In the genomic region with DNA sequence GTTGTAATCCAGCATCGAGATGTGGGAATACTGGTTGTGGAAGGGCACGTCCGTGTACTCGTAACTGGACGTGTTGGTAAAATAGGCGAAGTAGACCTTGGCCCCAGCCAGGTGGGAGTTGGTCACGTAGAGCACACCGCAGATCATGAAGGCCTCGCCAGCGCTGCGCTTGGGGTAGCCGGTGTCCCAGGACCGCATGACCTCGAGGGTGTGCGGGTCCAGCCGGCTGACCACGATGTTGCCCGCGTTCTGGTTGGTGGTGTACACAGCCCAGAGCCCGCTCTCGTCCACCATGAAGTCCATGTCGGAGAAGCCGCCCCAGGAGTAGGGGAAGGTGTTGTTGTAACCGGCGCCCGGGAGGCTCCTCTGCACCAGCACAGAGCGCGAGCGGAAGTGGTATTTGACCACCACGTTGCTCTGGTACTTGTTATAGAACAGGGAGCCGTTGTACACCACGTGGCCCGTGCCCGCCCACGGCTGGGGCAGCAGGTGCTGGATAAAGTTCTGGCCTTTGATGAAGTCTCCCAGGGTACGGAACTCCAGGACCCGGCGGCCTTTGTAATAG, we compare ENCODE assay signal across 1 cellular context.
TF ChIP-seq lines count a peak whose summit lies in the region.

No MANE protein-coding gene starts in this region.

TF ChIP-seq in H1, 55 proteins besides CTCF, POLR2A, EP300 and RAD21:
- no peak for TF ChIP-seq RBBP5 (IDR thresholded peaks at IDR 0.05; ENCODE audit: borderline replicate concordance, low read depth, low read length)
- TF ChIP-seq KDM1A (IDR thresholded peaks at IDR 0.05; ENCODE audit: borderline replicate concordance, low read length) = no peak
- no peak for TF ChIP-seq CREB1 (IDR thresholded peaks at IDR 0.05)
- no peak for TF ChIP-seq BRCA1 (IDR thresholded peaks at IDR 0.05; ENCODE audit: low read depth, low read length)
- TF ChIP-seq SIRT6 (IDR thresholded peaks at IDR 0.05; ENCODE audit: low read length) = no peak
- no peak for TF ChIP-seq HDAC6 (IDR thresholded peaks at IDR 0.05; ENCODE audit: low read depth, low read length)
- TF ChIP-seq EZH2 (IDR thresholded peaks at IDR 0.05; ENCODE audit: low read depth, low read length, severe bottlenecking) = no peak
- TF ChIP-seq FOSL1 (IDR thresholded peaks at IDR 0.05; ENCODE audit: insufficient read depth, low read depth, low read length) = no peak
- no peak for TF ChIP-seq TAF7 (optimal IDR thresholded peaks at IDR 0.05; ENCODE audit: borderline replicate concordance, low read depth, low read length)
- no peak for TF ChIP-seq BCL11A (IDR thresholded peaks at IDR 0.05; ENCODE audit: low read depth in 2 of 2, low read length in 2 of 2)
- TF ChIP-seq SIX5 (IDR thresholded peaks at IDR 0.05; ENCODE audit: low read depth, low read length) = no peak
